In the genomic region with DNA sequence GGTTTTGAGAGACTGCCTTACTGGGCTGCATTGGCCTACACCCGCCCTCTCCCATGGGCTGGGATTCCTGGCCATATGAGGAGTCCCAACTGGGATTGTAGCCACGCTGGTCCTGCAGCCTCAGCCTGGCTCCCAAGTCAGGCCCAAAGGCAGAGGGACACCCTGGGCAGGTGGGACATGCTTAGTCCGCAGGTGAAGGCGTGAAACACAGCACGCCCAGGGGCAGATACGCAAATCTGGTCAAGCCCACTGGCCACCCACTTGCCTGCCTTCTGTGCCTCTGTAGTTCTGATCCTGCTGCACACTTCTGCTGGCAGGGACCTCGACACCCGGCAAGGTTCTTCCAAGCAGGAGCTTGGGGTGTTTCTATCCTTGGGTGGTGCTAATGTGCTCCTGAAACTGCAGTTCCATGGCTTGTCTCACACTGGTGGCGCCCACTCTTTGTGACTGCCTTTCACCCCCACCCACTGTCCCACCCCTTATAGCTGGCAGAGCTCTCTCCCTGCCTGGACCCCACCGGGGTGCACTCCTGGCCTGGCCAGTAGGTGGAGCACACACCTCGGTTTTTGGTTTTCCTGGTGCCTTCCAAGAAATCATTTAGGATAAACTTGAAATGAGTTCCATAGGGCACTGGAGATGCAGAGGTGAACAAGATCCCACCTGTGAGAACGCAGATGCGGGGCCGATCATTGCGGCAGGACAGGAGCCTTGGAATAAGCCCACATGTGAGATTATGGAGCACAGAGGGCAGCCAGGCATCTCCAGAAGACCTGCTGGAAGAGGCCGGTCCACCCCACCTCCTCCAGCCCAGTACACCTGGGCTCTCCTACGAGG, we compare ENCODE assay signal across 8 cellular contexts. TPM values are rescaled to one million over a fixed set of nuclear protein-coding genes. Genes with fewer than 3 reads are reported as not detected.
DNase-seq lines count a peak whose midpoint lies in the region; ATAC-seq, FAIRE-seq and TF ChIP-seq lines count a peak whose summit lies in the region.

No MANE protein-coding gene starts in this region.

- no peaks in the 10 kb centered on the region for H3K9me2 ChIP-seq in SK-N-SH

- POLR2A ChIA-PET in SK-N-SH (lab: Yijun Ruan, JAX) = no interaction called here

- H3K27ac ChIP-seq in SK-N-SH (ENCODE audit: low read depth in 2 of 2, low read length in 1 of 2) (no peak overlapping the region), lung (ENCODE audit: low read depth in 1 of 2, low read length in 1 of 2) (no peak overlapping the region)

- ATAC-seq in HG02973 (IDR thresholded peaks at IDR 0.05; ENCODE audit: unreplicated experiment) = peak; percentile 61
- no peak for ATAC-seq in lung (ENCODE audit: insufficient read depth, low FRiP score)

- H3K4me2 ChIP-seq in SK-N-SH = no peak overlapping the region

- no peak overlapping the region for H2AFZ ChIP-seq in SK-N-SH (ENCODE audit: low read depth)

- no peak overlapping the region for H3K9ac ChIP-seq in SK-N-SH

- no peaks in the 10 kb centered on the region for H3K79me2 ChIP-seq in SK-N-SH (ENCODE audit: insufficient read depth)

- no peaks in the 10 kb centered on the region; a peak in 1 of 4 replicates for H3K4me1 ChIP-seq in SK-N-SH (ENCODE audit: control insufficient read depth in 1 of 2, insufficient read depth in 2 of 2, low read depth in 1 of 2, low read length in 1 of 2)
- H3K4me1 ChIP-seq in lung (ENCODE audit: control insufficient read depth in 2 of 2, insufficient read depth in 2 of 2, low read length in 2 of 2) = no peaks in the 10 kb centered on the region

- H3K4me3 ChIP-seq in SK-N-SH (ENCODE audit: low read depth in 2 of 2, low read length in 1 of 2) (no peak overlapping the region; a peak in 1 of 4 replicates), lung (no peak overlapping the region)

- H3K27me3 ChIP-seq in SK-N-SH (ENCODE audit: insufficient read depth) (no peaks in the 10 kb centered on the region), lung (ENCODE audit: control insufficient read depth, insufficient read depth) (no peaks in the 10 kb centered on the region)

- H3K4me3 Mint-ChIP-seq in chondrocyte (ENCODE audit: unreplicated experiment) = no peak overlapping the region

- no peak for TF ChIP-seq EP300 in SK-N-SH (IDR thresholded peaks at IDR 0.05; ENCODE audit: borderline replicate concordance in 1 of 2, low read depth in 1 of 2, low read length in 1 of 2)

- no peaks in the 10 kb centered on the region for H3F3A ChIP-seq in SK-N-SH (replicated peaks; ENCODE audit: insufficient read depth)

- H3K36me3 Mint-ChIP-seq in chondrocyte (ENCODE audit: low read depth) = peaks cover 4% of the 10 kb centered on the region

- no peaks in the 10 kb centered on the region for H3K27me3 Mint-ChIP-seq in chondrocyte (ENCODE audit: low read depth)

- H4K20me1 ChIP-seq in SK-N-SH (ENCODE audit: insufficient read depth) = no peaks in the 10 kb centered on the region

- FAIRE-seq in urothelium cell line (lab: Jason Lieb, UNC) = peak; percentile 52

- no peaks in the 10 kb centered on the region for H3K4me1 Mint-ChIP-seq in chondrocyte (ENCODE audit: low read depth)

- TF ChIP-seq CTCF in SK-N-SH (IDR thresholded peaks at IDR 0.05) (peak; percentile 80), chondrocyte (IDR thresholded peaks at IDR 0.05) (peak; percentile 86), lung (IDR thresholded peaks at IDR 0.05; ENCODE audit: control extremely low read depth, extremely low read depth) (peak; percentile 17)

- H3K9me3 Mint-ChIP-seq in chondrocyte (ENCODE audit: low read depth) = peaks cover 3% of the 10 kb centered on the region

- peak; percentile 86 for TF ChIP-seq RAD21 in SK-N-SH (IDR thresholded peaks at IDR 0.05; ENCODE audit: low read length)

- CTCF ChIA-PET in SK-N-SH (lab: Yijun Ruan, JAX) = interaction anchor here (0.5 to 7.3 kb wide), 36 partner anchors 9 to 1254 kb away, joined by 3 to 143 read pairs (median 4); no protein-coding TSS in a partner anchor

- 61% methylated on average over 10 of the region's 17 CpGs for WGBS in SK-N-SH (ENCODE audit: low lambda C conversion rate)
- 78 to 82% methylated on average over 17 of the region's 17 CpGs for WGBS in lung, 2 donors

- H3K36me3 ChIP-seq in SK-N-SH (replicated peaks in 1 of 2; ENCODE audit: control insufficient read depth in 1 of 2, insufficient read depth in 2 of 2, low read length in 1 of 2) = peaks cover 0 to 29% of the 10 kb centered on the region in 2 experiments
- peaks cover 21 to 51% of the 10 kb centered on the region in 2 donors for H3K36me3 ChIP-seq in lung (ENCODE audit: control insufficient read depth in 2 of 2, insufficient read depth in 2 of 2, low read length in 2 of 2)

- DNase-seq in activated CD4-positive, CD25-positive, alpha-beta regulatory T cell (lab: John Stamatoyannopoulos, UW) = peak in 3 of 4 experiments; percentile 7 to 34 (median 18)
- DNase-seq in activated CD4-positive, CD25-positive, alpha-beta regulatory T cell treated with anti-CD3 and anti-CD28 coated beads, Interleukin-2, amount 50 U/mL, for 72 hours = no peak
- DNase-seq in SK-N-SH = peak; percentile 86
- DNase-seq in chondrocyte (ENCODE audit: low spot score) = no peak
- DNase-seq in lung (ENCODE audit: low spot score) = no peak
- DNase-seq in urothelium cell line (ENCODE audit: low spot score) = peak; percentile 58
- no peak for DNase-seq in NCI-H510A treated with DMSO at 0.1 percent for 48 hours (lab: John Stamatoyannopoulos, UW)

- no peak overlapping the region for H3K27ac Mint-ChIP-seq in chondrocyte (ENCODE audit: unreplicated experiment)

- H3K9me3 ChIP-seq in SK-N-SH (no peaks in the 10 kb centered on the region), lung (ENCODE audit: control insufficient read depth in 2 of 2, insufficient read depth in 1 of 2, low read length in 1 of 2) (no peaks in the 10 kb centered on the region)

TF ChIP-seq in SK-N-SH, 30 proteins besides CTCF, POLR2A, EP300 and RAD21:
- TF ChIP-seq SMC3 (IDR thresholded peaks at IDR 0.05; ENCODE audit: low read depth, low read length) (peak; percentile 85), FOSL2 (IDR thresholded peaks at IDR 0.05; ENCODE audit: borderline replicate concordance, low read depth) (no peak), JUND (IDR thresholded peaks at IDR 0.05) (no peak), GABPA (IDR thresholded peaks at IDR 0.05; ENCODE audit: low read depth) (no peak), POLR2AphosphoS5 (IDR thresholded peaks at IDR 0.05; ENCODE audit: low read depth, low read length) (no peak)

RNA-seq across cellular contexts. Expression of gene MKI67, which starts 47.9 kb away (rescaled TPM):
- polyA plus RNA-seq in SK-N-SH (2012; rRNA removed) = 5.7 and 7.5 TPM in 2 replicates
- 5.5 and 6.3 TPM in 2 replicates for polyA plus RNA-seq in SK-N-SH (2012; cell fraction: cytosol; rRNA removed)
- 8.2 and 9.4 TPM in 2 replicates for polyA plus RNA-seq in SK-N-SH (2012; cell fraction: nucleus; rRNA removed)
- 11.7 to 18.3 TPM (median 17.1 TPM) in 3 replicates for total RNA-seq in chondrocyte
- total RNA-seq in lung = 1 to 10 TPM; 2.8 to 8.6 TPM
- polyA plus RNA-seq in lung = 1 to 10 TPM; 1.0 to 1.4 TPM

Comparison
In these comparisons a context has a peak if more than half of its experiments do, and no peak if none do; other contexts are left out.
1. DNase-seq: peak in activated CD4-positive, CD25-positive, alpha-beta regulatory T cell (3 of 4), SK-N-SH (single experiment) and urothelium cell line (single experiment); none in activated CD4-positive, CD25-positive, alpha-beta regulatory T cell treated with anti-CD3 and anti-CD28 coated beads, Interleukin-2, amount 50 U/mL, for 72 hours (single experiment), chondrocyte (single experiment), lung (single experiment) and NCI-H510A treated with DMSO at 0.1 percent for 48 hours (single experiment).
2. CTCF ChIP-seq: peak in every context shown above with its lines; median percentile 86 in chondrocyte; 80 in SK-N-SH; 17 in lung.